8 cellular contexts compared by ENCODE assay signal in genomic region chr4:158902280-158903078, GRCh38.
DNase-seq lines count a peak whose midpoint lies in the region; ATAC-seq and TF ChIP-seq lines count a peak whose summit lies in the region.
"Not testable (repeated sequence)": the region's sequence is repeated elsewhere in the genome, so short reads cannot be mapped to it uniquely, and the experiment has no call there.

No MANE protein-coding gene starts in this region.

- H4K8ac ChIP-seq in mesendoderm (ENCODE audit: low read depth, low read length), result not testable (repeated sequence)

- ATAC-seq in activated CD8-positive, alpha-beta memory T cell treated with anti-CD3 and anti-CD28 coated beads, Interleukin-2, amount 10 ng/mL, durations not matched to agents 7 days and 5 days, result peak; percentile 86
- peak; percentile 56 for ATAC-seq in left ventricle myocardium superior

- intact Hi-C loops in dendritic cell treated with granulocyte-macrophage colony-stimulating factor and Interleukin-4, amounts not matched to agents 40 ng/mL and 50 ng/mL, for 4 days (cut with micrococcal nuclease); left ventricle myocardium superior (cut with micrococcal nuclease); transverse colon (cut with DNase I; ENCODE audit: low total_unique reads): not testable (repeated sequence)

- not testable (repeated sequence) for H3K4me3 Mint-ChIP-seq in activated CD8-positive, alpha-beta memory T cell treated with anti-CD3 and anti-CD28 coated beads, Interleukin-2, amount 10 ng/mL, durations not matched to agents 7 days and 5 days; dendritic cell treated with granulocyte-macrophage colony-stimulating factor and Interleukin-4, amounts not matched to agents 40 ng/mL and 50 ng/mL, for 4 days

- TF ChIP-seq CTCF in transverse colon (IDR thresholded peaks at IDR 0.05), result peak in 2 of 5 experiments; percentile 11 to 19

- H2BK5ac ChIP-seq in mesendoderm (ENCODE audit: low read length), result not testable (repeated sequence)

- not testable (repeated sequence) for H3K4me1 ChIP-seq in mesendoderm (ENCODE audit: control insufficient read depth, low read depth, low read length)
- peaks cover 0 to 12% (median 9%) of the 10 kb centered on the region in 4 donors for H3K4me1 ChIP-seq in transverse colon

- not testable (repeated sequence) for H3K4me2 ChIP-seq in mesendoderm (ENCODE audit: low read length)

- not testable (repeated sequence) for H3K56ac ChIP-seq in mesendoderm (ENCODE audit: low read length)

- H3K9me3 Mint-ChIP-seq in activated CD8-positive, alpha-beta memory T cell treated with anti-CD3 and anti-CD28 coated beads, Interleukin-2, amount 10 ng/mL, durations not matched to agents 7 days and 5 days (ENCODE audit: low read depth); dendritic cell treated with granulocyte-macrophage colony-stimulating factor and Interleukin-4, amounts not matched to agents 40 ng/mL and 50 ng/mL, for 4 days: not testable (repeated sequence)

- H3K27me3 Mint-ChIP-seq in activated CD8-positive, alpha-beta memory T cell treated with anti-CD3 and anti-CD28 coated beads, Interleukin-2, amount 10 ng/mL, durations not matched to agents 7 days and 5 days; dendritic cell treated with granulocyte-macrophage colony-stimulating factor and Interleukin-4, amounts not matched to agents 40 ng/mL and 50 ng/mL, for 4 days: not testable (repeated sequence)

- peak overlapping the region; percentile 64 for H3K18ac ChIP-seq in mesendoderm (ENCODE audit: low read length)

- not testable (repeated sequence) for H3K4me3 ChIP-seq in mesendoderm (ENCODE audit: low read length); transverse colon

- in situ Hi-C loops in transverse colon (cut with MboI; ENCODE audit: low pct_ligation_motif_present in 1 of 4, low pct_unique_long_range_greater_than_20kb in 1 of 4, low sequenced_read_pairs in 3 of 4), result not testable (repeated sequence)

- no CpG with 5 or more reads among the region's 14 CpGs for WGBS in mesendoderm (ENCODE audit: extremely low coverage, insufficient coverage, low lambda C conversion rate)
- 78% methylated on average over 14 of the region's 14 CpGs; no CpG with 5 or more reads in 1 of the 2 donors for WGBS in transverse colon (ENCODE audit: low coverage in 1 of 2), 2 donors

- H4K5ac ChIP-seq in mesendoderm (ENCODE audit: low read length), result not testable (repeated sequence)

- H3K36me3 ChIP-seq in mesendoderm (ENCODE audit: control insufficient read depth, insufficient read depth, low read length); transverse colon: not testable (repeated sequence)

- H3K36me3 Mint-ChIP-seq in activated CD8-positive, alpha-beta memory T cell treated with anti-CD3 and anti-CD28 coated beads, Interleukin-2, amount 10 ng/mL, durations not matched to agents 7 days and 5 days, result peaks cover 67% of the 10 kb centered on the region
- H3K36me3 Mint-ChIP-seq in dendritic cell treated with granulocyte-macrophage colony-stimulating factor and Interleukin-4, amounts not matched to agents 40 ng/mL and 50 ng/mL, for 4 days (ENCODE audit: low read depth), result peaks cover 92% of the 10 kb centered on the region

- not testable (repeated sequence) for TF ChIP-seq EP300 in transverse colon (IDR thresholded peaks at IDR 0.05; ENCODE audit: low read depth)

- TF ChIP-seq POLR2A in transverse colon (IDR thresholded peaks at IDR 0.05), result not testable (repeated sequence)

- H3K4me1 Mint-ChIP-seq in activated CD8-positive, alpha-beta memory T cell treated with anti-CD3 and anti-CD28 coated beads, Interleukin-2, amount 10 ng/mL, durations not matched to agents 7 days and 5 days, result peaks cover 45% of the 10 kb centered on the region
- H3K4me1 Mint-ChIP-seq in dendritic cell treated with granulocyte-macrophage colony-stimulating factor and Interleukin-4, amounts not matched to agents 40 ng/mL and 50 ng/mL, for 4 days (ENCODE audit: low read depth), result peaks cover 33% of the 10 kb centered on the region

- H3K9ac ChIP-seq in mesendoderm (ENCODE audit: low read length), result not testable (repeated sequence)

- CTCF ChIA-PET in activated CD8-positive, alpha-beta memory T cell treated with anti-CD3 and anti-CD28 coated beads, Interleukin-2, amount 10 ng/mL, durations not matched to agents 7 days and 5 days (lab: Charles Lee), result not testable (repeated sequence)

- not testable (repeated sequence) for H3K27ac ChIP-seq in mesendoderm (ENCODE audit: low read depth, low read length); transverse colon

- not testable (repeated sequence) for H2AK5ac ChIP-seq in mesendoderm (ENCODE audit: low read length)

- H3K4ac ChIP-seq in mesendoderm (ENCODE audit: low read depth, low read length), result peak overlapping the region; percentile 81

- peak overlapping the region; percentile 57 for H2BK15ac ChIP-seq in mesendoderm (replicated peaks; ENCODE audit: low read depth)

- H3K27me3 ChIP-seq in mesendoderm (ENCODE audit: insufficient read depth, low read length, poor library complexity); transverse colon: not testable (repeated sequence)

- not testable (repeated sequence) for H3K9me3 ChIP-seq in transverse colon

- DNase-seq in EL, result peak; percentile 84
- DNase-seq in LoVo (ENCODE audit: low spot score), result peak; percentile 66
- peak; percentile 52 for DNase-seq in RPMI7951 (ENCODE audit: low read depth)
- peak; percentile 80 for DNase-seq in activated CD8-positive, alpha-beta memory T cell treated with anti-CD3 and anti-CD28 coated beads, Interleukin-2, amount 10 ng/mL, durations not matched to agents 7 days and 5 days
- DNase-seq in left ventricle myocardium superior, result not testable (repeated sequence)
- peak; percentile 94 for DNase-seq in mesendoderm
- peak; percentile 58 for DNase-seq in transverse colon

- H3K27ac Mint-ChIP-seq in activated CD8-positive, alpha-beta memory T cell treated with anti-CD3 and anti-CD28 coated beads, Interleukin-2, amount 10 ng/mL, durations not matched to agents 7 days and 5 days, result peak overlapping the region; percentile 27
- peak overlapping the region; percentile 50 for H3K27ac Mint-ChIP-seq in dendritic cell treated with granulocyte-macrophage colony-stimulating factor and Interleukin-4, amounts not matched to agents 40 ng/mL and 50 ng/mL, for 4 days

- H3K79me1 ChIP-seq in mesendoderm (ENCODE audit: low read length), result not testable (repeated sequence)

- not testable (repeated sequence) for H2BK120ac ChIP-seq in mesendoderm (ENCODE audit: low read depth, low read length)

- H3K23ac ChIP-seq in mesendoderm (ENCODE audit: low read length), result not testable (repeated sequence)

- not testable (repeated sequence) for H3K79me2 ChIP-seq in mesendoderm (ENCODE audit: control insufficient read depth, insufficient read depth, low read length)
